In the genomic region with DNA sequence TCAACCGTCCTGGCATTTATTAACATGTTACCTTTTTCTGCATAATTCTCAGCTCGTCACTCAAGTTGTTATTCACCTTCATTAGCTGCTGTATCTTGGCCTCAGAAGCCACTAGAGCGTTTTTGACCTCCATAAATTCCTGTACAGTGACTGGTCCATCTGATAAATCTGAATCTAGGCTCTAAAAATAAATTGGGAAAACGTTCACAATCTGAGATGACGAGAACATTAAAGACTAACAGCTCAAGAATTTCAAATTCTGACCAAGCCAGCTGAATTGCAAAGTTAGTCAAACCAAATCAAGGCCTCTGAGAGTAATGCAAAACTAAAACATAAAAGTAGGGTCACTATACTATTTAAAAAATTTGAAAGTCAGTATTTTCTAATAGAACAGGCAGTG, we compare ENCODE assay signal across 12 cellular contexts. TPM values are rescaled to one million over a fixed set of nuclear protein-coding genes. Genes with fewer than 3 reads are reported as not detected.
A peak's percentile ranks its signal among the peaks of the same experiment; 100 is the strongest.
DNase-seq lines count a peak whose midpoint lies in the region; ATAC-seq and TF ChIP-seq lines count a peak whose summit lies in the region.
"Had no signal": no experiment of that assay in that cellular context is flagged by ENCODE, and none has a peak within 500 bp of the region (broad histone marks: within the 10 kb centered on the region; RNA-seq: fewer than 3 reads in every experiment).

No MANE protein-coding gene starts in this region.

- H3K27ac ChIP-seq in gastrocnemius medialis, result peak overlapping the region; percentile 50 to 79 (median 72)

- no peak for ATAC-seq in T-helper 17 cell
- peak in 1 of 2 donors; percentile 27 for ATAC-seq in gastrocnemius medialis
- ATAC-seq in HG02870 (IDR thresholded peaks at IDR 0.05; ENCODE audit: unreplicated experiment), result no peak
- no peak for ATAC-seq in GM19023 (IDR thresholded peaks at IDR 0.05; ENCODE audit: unreplicated experiment)

- TF ChIP-seq CTCF in fibroblast of the aortic adventitia (IDR thresholded peaks at IDR 0.05; ENCODE audit: insufficient read depth, low read length) (no peak), gastrocnemius medialis (IDR thresholded peaks at IDR 0.05 in 4 of 5, conservative IDR thresholded peaks at IDR 0.05 in 1 of 5) (no peak)

- H3K27me3 ChIP-seq in gastrocnemius medialis, result no peaks in the 10 kb centered on the region
- H3K27me3 ChIP-seq: spleen had no signal

- peak overlapping the region; percentile 65 for H3K27ac Mint-ChIP-seq in T-helper 17 cell
- H3K27ac Mint-ChIP-seq: stimulated activated naive CD8-positive, alpha-beta T cell treated with anti-CD3 and anti-CD28 coated beads, Interleukin-15, Interleukin-2, amounts not matched to agents 100 ng/mL and 50 ng/mL, for 24 hours had no signal

- no peaks in the 10 kb centered on the region for H3K27me3 Mint-ChIP-seq in T-helper 17 cell
- H3K27me3 Mint-ChIP-seq: brain; stimulated activated naive CD8-positive, alpha-beta T cell treated with anti-CD3 and anti-CD28 coated beads, Interleukin-15, Interleukin-2, amounts not matched to agents 100 ng/mL and 50 ng/mL, for 24 hours had no signal

- H3K4me3 ChIP-seq in fibroblast of the aortic adventitia (ENCODE audit: low read depth, low read length) (no peak overlapping the region), gastrocnemius medialis (no peak overlapping the region)
- H3K4me3 ChIP-seq: spleen had no signal

- peaks cover 38% of the 10 kb centered on the region for H3K4me1 Mint-ChIP-seq in T-helper 17 cell

- intact Hi-C loops in gastrocnemius medialis (cut with DNase I; ENCODE audit: low total_unique reads), result no loop called here

- DNase-seq in GM04503 (ENCODE audit: low read depth) (peak; percentile 88), T-helper 17 cell (no peak), fibroblast of the aortic adventitia (ENCODE audit: low read depth) (peak; percentile 95), gastrocnemius medialis (no peak), inferior parietal cortex (ENCODE audit: extremely low spot score) (no peak), dermis blood vessel endothelial cell (no peak)
- DNase-seq: OCI-M1, spleen had no signal

- H3K36me3 Mint-ChIP-seq in T-helper 17 cell (ENCODE audit: low read depth), result peaks cover 18% of the 10 kb centered on the region

- H3K9me3 ChIP-seq in T-helper 17 cell (ENCODE audit: control insufficient read depth, low read length, poor library complexity, severe bottlenecking), result no peaks in the 10 kb centered on the region
- H3K9me3 ChIP-seq in gastrocnemius medialis, result no peaks in the 10 kb centered on the region
- H3K9me3 ChIP-seq: spleen had no signal

- H3K4me3 Mint-ChIP-seq in T-helper 17 cell, result no peak overlapping the region
- H3K4me3 Mint-ChIP-seq: brain; stimulated activated naive CD8-positive, alpha-beta T cell treated with anti-CD3 and anti-CD28 coated beads, Interleukin-15, Interleukin-2, amounts not matched to agents 100 ng/mL and 50 ng/mL, for 24 hours had no signal

- H3K36me3 ChIP-seq in gastrocnemius medialis, result peaks cover 0 to 41% of the 10 kb centered on the region in 2 donors

- H3K4me1 ChIP-seq in gastrocnemius medialis, result peaks cover 54 to 70% of the 10 kb centered on the region in 2 donors

- TF ChIP-seq POLR2A in gastrocnemius medialis (IDR thresholded peaks at IDR 0.05), result no peak

- in situ Hi-C loops in gastrocnemius medialis (cut with MboI; ENCODE audit: low sequenced_read_pairs in 4 of 4), result no loop called here

RNA-seq across cellular contexts. Expression of a gene that starts 45.0 kb away (rescaled TPM):
- total RNA-seq in T-helper 17 cell (10 to 100 TPM; 84.9 to 95.9 TPM), fibroblast of the aortic adventitia (ENCODE audit: low replicate concordance) (23.6 and 50.8 TPM in 2 replicates), gastrocnemius medialis (10 to 100 TPM; 23.4 to 32.1 (median 23.6) TPM), dermis blood vessel endothelial cell (54.6 and 61.4 TPM in 2 replicates)

RNA-seq across cellular contexts. Expression of a gene that starts 48.1 kb away (rescaled TPM):
- 10 to 100 TPM; 78.8 to 87.5 TPM for total RNA-seq in T-helper 17 cell
- 66.6 and 91.5 TPM in 2 replicates for total RNA-seq in fibroblast of the aortic adventitia (ENCODE audit: low replicate concordance)
- 10 to 100 TPM; 19.0 to 29.3 (median 20.5) TPM for total RNA-seq in gastrocnemius medialis
- 68.9 and 86.0 TPM in 2 replicates for total RNA-seq in dermis blood vessel endothelial cell

RNA-seq across cellular contexts. Expression of a gene that starts 51.1 kb away (rescaled TPM):
- total RNA-seq in T-helper 17 cell, result 10 to 100 TPM; 17.6 to 18.7 TPM
- total RNA-seq in fibroblast of the aortic adventitia (ENCODE audit: low replicate concordance), result 8.4 and 11.5 TPM in 2 replicates
- 1 to 10 TPM; 7.3 to 9.4 (median 8.0) TPM for total RNA-seq in gastrocnemius medialis
- total RNA-seq in dermis blood vessel endothelial cell, result 7.5 and 17.4 TPM in 2 replicates

Comparison
In these comparisons a context has a peak if more than half of its experiments do, and no peak if none do; other contexts are left out.
1. DNase-seq: peak in GM04503 (single experiment) and fibroblast of the aortic adventitia (single experiment); none in T-helper 17 cell (0 of 3), gastrocnemius medialis (0 of 2), inferior parietal cortex (single experiment) and dermis blood vessel endothelial cell (single experiment).